In genomic region chr15:65376767-65377104, GRCh38 we compare ENCODE assay signal across 9 cellular contexts. TPM values are rescaled to one million over a fixed set of nuclear protein-coding genes. Genes with fewer than 3 reads are reported as not detected.
A peak's percentile ranks its signal among the peaks of the same experiment; 100 is the strongest.
DNase-seq lines count a peak whose midpoint lies in the region; ATAC-seq and TF ChIP-seq lines count a peak whose summit lies in the region.
"Had no signal": no experiment of that assay in that cellular context is flagged by ENCODE, and none has a peak within 500 bp of the region (broad histone marks: within the 10 kb centered on the region; RNA-seq: fewer than 3 reads in every experiment).

No MANE protein-coding gene starts in this region.

- H3K4me2 ChIP-seq in SK-N-SH = peak overlapping the region; percentile 91

- H3K4me1 ChIP-seq in SK-N-SH (ENCODE audit: control insufficient read depth in 1 of 2, insufficient read depth in 2 of 2, low read depth in 1 of 2, low read length in 1 of 2) (peaks cover 0 to 24% of the 10 kb centered on the region in 2 experiments; a peak in 1 of 4 replicates), gastroesophageal sphincter (peaks cover 0 to 23% (median 8%) of the 10 kb centered on the region in 3 donors), psoas muscle (peaks cover 8% of the 10 kb centered on the region)
- H3K4me1 ChIP-seq: foreskin keratinocyte had no signal

- intact Hi-C loops in psoas muscle (cut with DNase I) = no loop called here

- H2AFZ ChIP-seq in SK-N-SH (ENCODE audit: low read depth) = no peak overlapping the region

- H4K20me1 ChIP-seq in SK-N-SH (ENCODE audit: insufficient read depth) = no peaks in the 10 kb centered on the region

- CTCF ChIA-PET in SK-N-SH (lab: Yijun Ruan, JAX) = interaction anchor here (0.7 to 37.1 kb wide), 4 partner anchors 9 to 54 kb away, joined by 3 to 969 read pairs (median 10); no protein-coding TSS in a partner anchor

- TF ChIP-seq RAD21 in SK-N-SH (IDR thresholded peaks at IDR 0.05; ENCODE audit: low read length) = no peak

- DNase-seq in G401 (ENCODE audit: low spot score) (peak; percentile 47), SK-N-SH (no peak), psoas muscle (no peak), OCI-M2 (lab: John Stamatoyannopoulos, UW; ENCODE audit: unreplicated experiment) (no peak), KG1 (lab: John Stamatoyannopoulos, UW) (no peak), T-helper 9 cell (no peak)

- H3K79me2 ChIP-seq in SK-N-SH (ENCODE audit: insufficient read depth) = no peaks in the 10 kb centered on the region

- H3K9me3 ChIP-seq in SK-N-SH = no peaks in the 10 kb centered on the region
- H3K9me3 ChIP-seq in gastroesophageal sphincter = no peaks in the 10 kb centered on the region
- H3K9me3 ChIP-seq in psoas muscle = no peaks in the 10 kb centered on the region

- TF ChIP-seq EP300 in SK-N-SH (IDR thresholded peaks at IDR 0.05; ENCODE audit: borderline replicate concordance in 1 of 2, low read depth in 1 of 2, low read length in 1 of 2) = no peak
- TF ChIP-seq EP300 in gastroesophageal sphincter (IDR thresholded peaks at IDR 0.05) = no peak

- TF ChIP-seq POLR2A in gastroesophageal sphincter (IDR thresholded peaks at IDR 0.05) = no peak

- H3K36me3 ChIP-seq in SK-N-SH (replicated peaks in 1 of 2; ENCODE audit: control insufficient read depth in 1 of 2, insufficient read depth in 2 of 2, low read length in 1 of 2) (no peaks in the 10 kb centered on the region), gastroesophageal sphincter (no peaks in the 10 kb centered on the region), psoas muscle (ENCODE audit: insufficient read depth in 1 of 2, low read depth in 1 of 2) (no peaks in the 10 kb centered on the region)

- in situ Hi-C loops in G401 (cut with HindIII; ENCODE audit: low sequenced_read_pairs) = no loop called here

- 5% methylated on average over 12 of the region's 21 CpGs for WGBS in SK-N-SH (ENCODE audit: low lambda C conversion rate)
- 0% methylated on average over 9 to 18 of the region's 21 CpGs for WGBS in gastroesophageal sphincter (ENCODE audit: low coverage in 1 of 2), 2 donors
- 1 to 3% (median 1%) methylated on average over 18 to 21 of the region's 21 CpGs for WGBS in psoas muscle, 3 donors

- H3K9me2 ChIP-seq in SK-N-SH = no peaks in the 10 kb centered on the region

- TF ChIP-seq CTCF in SK-N-SH (IDR thresholded peaks at IDR 0.05) (no peak), gastroesophageal sphincter (IDR thresholded peaks at IDR 0.05) (no peak), psoas muscle (IDR thresholded peaks at IDR 0.05) (no peak)

- no peak overlapping the region for H3K9ac ChIP-seq in SK-N-SH

- POLR2A ChIA-PET in SK-N-SH (lab: Yijun Ruan, JAX) = interaction anchor here (0.8 kb wide), 1 partner anchor 51 kb away, joined by 3 read pairs; no protein-coding TSS in a partner anchor

- peaks cover 45% of the 10 kb centered on the region for H3K27me3 ChIP-seq in SK-N-SH (ENCODE audit: insufficient read depth)
- H3K27me3 ChIP-seq in gastroesophageal sphincter = peaks cover 91% of the 10 kb centered on the region
- H3K27me3 ChIP-seq in psoas muscle (ENCODE audit: insufficient read depth in 3 of 3, low read length in 2 of 3) = peaks cover 0 to 9% (median 6%) of the 10 kb centered on the region in 3 donors

- H3K27ac ChIP-seq in SK-N-SH (ENCODE audit: low read depth in 2 of 2, low read length in 1 of 2) = no peak overlapping the region
- no peak overlapping the region for H3K27ac ChIP-seq in gastroesophageal sphincter
- no peak overlapping the region for H3K27ac ChIP-seq in psoas muscle
- H3K27ac ChIP-seq: foreskin keratinocyte had no signal

- ATAC-seq in gastroesophageal sphincter (peak; percentile 10), psoas muscle (peak; percentile 36 to 73 (median 44)), GM21423 (IDR thresholded peaks at IDR 0.05; ENCODE audit: unreplicated experiment) (no peak)

- H3K4me3 ChIP-seq in SK-N-SH (ENCODE audit: low read depth in 2 of 2, low read length in 1 of 2) (peak overlapping the region; percentile 55 to 62), gastroesophageal sphincter (peak overlapping the region; percentile 30 to 61), psoas muscle (peak overlapping the region; percentile 85)

- H3F3A ChIP-seq in SK-N-SH (replicated peaks; ENCODE audit: insufficient read depth) = peaks cover 13% of the 10 kb centered on the region

TF ChIP-seq in SK-N-SH, 30 proteins besides CTCF, POLR2A, EP300 and RAD21:
- TF ChIP-seq RCOR1 (IDR thresholded peaks at IDR 0.05; ENCODE audit: low read length) (no peak), FOSL2 (IDR thresholded peaks at IDR 0.05; ENCODE audit: borderline replicate concordance, low read depth) (no peak), GATA2 (CRISPR knock-in tag; IDR thresholded peaks at IDR 0.05) (no peak), MXI1 (IDR thresholded peaks at IDR 0.05; ENCODE audit: low read depth, low read length) (0 out of 2 replicates have a peak, but pooled peaks have one; percentile 17)
- TF ChIP-seq, protein P1, sequence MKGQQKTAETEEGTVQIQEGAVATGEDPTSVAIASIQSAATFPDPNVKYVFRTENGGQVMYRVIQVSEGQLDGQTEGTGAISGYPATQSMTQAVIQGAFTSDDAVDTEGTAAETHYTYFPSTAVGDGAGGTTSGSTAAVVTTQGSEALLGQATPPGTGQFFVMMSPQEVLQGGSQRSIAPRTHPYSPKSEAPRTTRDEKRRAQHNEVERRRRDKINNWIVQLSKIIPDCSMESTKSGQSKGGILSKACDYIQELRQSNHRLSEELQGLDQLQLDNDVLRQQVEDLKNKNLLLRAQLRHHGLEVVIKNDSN (IDR thresholded peaks at IDR 0.05; ENCODE audit: borderline replicate concordance, low read depth) = peak; percentile 63; the same call in 1 of the 2 replicates

RNA-seq across cellular contexts. Expression of gene IGDCC3, which starts 1.1 kb away (rescaled TPM):
- 7.9 and 20.1 TPM in 2 replicates for total RNA-seq in G401 (2014; rRNA removed; shearing (Covaris generic))
- polyA plus RNA-seq in SK-N-SH (2012; rRNA removed) (0.37 and 0.43 TPM in 2 replicates), psoas muscle (not detected)
- 0.22 and 0.23 TPM in 2 replicates for polyA plus RNA-seq in SK-N-SH (2012; cell fraction: cytosol; rRNA removed)
- polyA plus RNA-seq in SK-N-SH (2012; cell fraction: nucleus; rRNA removed) = 1.2 TPM in 2 replicates
- total RNA-seq in gastroesophageal sphincter (under 1 TPM in 1 of 4 donors, not detected in 3; 0.13 TPM), psoas muscle (not detected)
- total RNA-seq: foreskin keratinocyte had no signal
- polyA plus RNA-seq: foreskin keratinocyte had no signal

RNA-seq across cellular contexts. Expression of gene IGDCC4, which starts 46.0 kb away (rescaled TPM):
- 2.5 and 3.0 TPM in 2 replicates for total RNA-seq in G401 (2014; rRNA removed; shearing (Covaris generic))
- polyA plus RNA-seq in SK-N-SH (2012; rRNA removed) (0.15 and 0.21 TPM in 2 replicates), psoas muscle (1 to 10 TPM; 2.7 to 4.6 (median 3.8) TPM)
- 0.13 and 0.24 TPM in 2 replicates for polyA plus RNA-seq in SK-N-SH (2012; cell fraction: cytosol; rRNA removed)
- polyA plus RNA-seq in SK-N-SH (2012; cell fraction: nucleus; rRNA removed) = 0.94 and 1.0 TPM in 2 replicates
- total RNA-seq in gastroesophageal sphincter (1 to 10 TPM in 3 of 4 donors, under 1 TPM in 1; 0.40 to 3.4 (median 1.8) TPM), psoas muscle (10 to 100 TPM in 2 of 4 donors, 1 to 10 TPM in 2; 4.8 to 34.1 (median 10.4) TPM)
